ENCODE assay signal across 19 cellular contexts in genomic region chr16:57513371-57514102, GRCh38. TPM values are rescaled to one million over a fixed set of nuclear protein-coding genes. Genes with fewer than 3 reads are reported as not detected.
DNase-seq lines count a peak whose midpoint lies in the region; ATAC-seq, FAIRE-seq and TF ChIP-seq lines count a peak whose summit lies in the region.
"Had no signal": no experiment of that assay in that cellular context is flagged by ENCODE, and none has a peak within 500 bp of the region (broad histone marks: within the 10 kb centered on the region; RNA-seq: fewer than 3 reads in every experiment).

No MANE protein-coding gene starts in this region.

- H3K4me3 ChIP-seq in heart left ventricle (no peak overlapping the region), colonic mucosa (no peak overlapping the region), mucosa of descending colon (no peak overlapping the region)
- H3K4me3 ChIP-seq: coronary artery had no signal

- DNase-seq in Right ventricle myocardium superior (peak; percentile 30), heart left ventricle (no peak), colonic mucosa (peak; percentile 58), mucosa of descending colon (peak; percentile 52 to 71 (median 57)), ureter (ENCODE audit: low spot score) (peak; percentile 70), HTR-8/SVneo (ENCODE audit: insufficient read length, low spot score) (no peak), mucosa of gallbladder (ENCODE audit: low spot score) (no peak)
- DNase-seq: activated CD4-positive, alpha-beta T cell treated with anti-CD3 and anti-CD28 coated beads, Interleukin-2, amount 10 ng/mL, durations not matched to agents 24 days and 14 days; activated naive CD4-positive, alpha-beta T cell treated with anti-CD3 and anti-CD28 coated beads, Interleukin-2, amount 50 U/mL, for 16 hours; CD8-positive, alpha-beta T cell; GF-D8; NCI-H1694 treated with DMSO at 0.1 percent for 48 hours; NCI-H510A; stimulated activated naive CD4-positive, alpha-beta T cell had no signal

- no peaks in the 10 kb centered on the region for H3K27me3 ChIP-seq in heart left ventricle
- no peaks in the 10 kb centered on the region for H3K27me3 ChIP-seq in colonic mucosa

- H3K36me3 ChIP-seq in heart left ventricle = peaks cover 0 to 48% (median 20%) of the 10 kb centered on the region in 9 donors
- no peaks in the 10 kb centered on the region for H3K36me3 ChIP-seq in colonic mucosa
- no peaks in the 10 kb centered on the region for H3K36me3 ChIP-seq in mucosa of descending colon (ENCODE audit: low read depth)

- no peaks in the 10 kb centered on the region for H3K9me3 ChIP-seq in heart left ventricle
- H3K9me3 ChIP-seq in colonic mucosa = no peaks in the 10 kb centered on the region
- H3K9me3 ChIP-seq in mucosa of descending colon = no peaks in the 10 kb centered on the region

- H3K4me1 ChIP-seq in heart left ventricle (peaks cover 0 to 23% (median 7%) of the 10 kb centered on the region in 12 donors), colonic mucosa (no peaks in the 10 kb centered on the region), mucosa of descending colon (ENCODE audit: low read depth) (no peaks in the 10 kb centered on the region)

- intact Hi-C loops in Right ventricle myocardium superior (cut with DNase I) = no loop called here
- intact Hi-C loops in heart left ventricle (cut with DNase I) = loop anchor here in 1 of 10 donors (5.0 kb wide), 1 partner anchor 36 kb away; no protein-coding TSS in a partner anchor
- intact Hi-C loops in colonic mucosa (cut with DNase I) = no loop called here
- intact Hi-C loops in mucosa of descending colon (cut with DNase I, micrococcal nuclease) = no loop called here

- no peak for TF ChIP-seq POLR2A in heart left ventricle (IDR thresholded peaks at IDR 0.05)

- no peak overlapping the region for H3K9ac ChIP-seq in colonic mucosa (ENCODE audit: low read depth in 2 of 2, low read length in 2 of 2)

- WGBS in heart left ventricle, 4 donors = 84 to 89% (median 86%) methylated on average over 14 of the region's 14 CpGs

- H3K27ac ChIP-seq in heart left ventricle (peak overlapping the region in 1 of 12 donors; percentile 17), colonic mucosa (peak overlapping the region; percentile 33)
- H3K27ac ChIP-seq: coronary artery, epithelial cell of prostate had no signal

- FAIRE-seq in HTR-8/SVneo (lab: Jason Lieb, UNC) = no peak
- FAIRE-seq: H54 had no signal

- TF ChIP-seq CTCF in heart left ventricle (IDR thresholded peaks at IDR 0.05) (no peak), colonic mucosa (IDR thresholded peaks at IDR 0.05) (no peak), mucosa of descending colon (IDR thresholded peaks at IDR 0.05) (no peak)

- no peak for ATAC-seq in Right ventricle myocardium superior (ENCODE audit: poor library complexity)
- ATAC-seq in heart left ventricle = no peak
- ATAC-seq in mucosa of descending colon = peak; percentile 80
- ATAC-seq in GM18867 (IDR thresholded peaks at IDR 0.05; ENCODE audit: unreplicated experiment) = no peak
- ATAC-seq: CD8-positive, alpha-beta T cell had no signal

RNA-seq across cellular contexts. Expression of gene CCDC102A, which starts 22.8 kb away (rescaled TPM):
- total RNA-seq in Right ventricle myocardium superior = 10.5 TPM
- total RNA-seq in heart left ventricle = 10 to 100 TPM in 2 of 9 donors, 1 to 10 TPM in 7; 3.3 to 17.0 (median 6.8) TPM
- 1 to 10 TPM; 4.4 to 8.1 TPM for polyA plus RNA-seq in heart left ventricle
- 1 to 10 TPM; 1.9 to 2.5 TPM for total RNA-seq in colonic mucosa
- total RNA-seq in mucosa of descending colon = 10 to 100 TPM in 1 of 3 donors, 1 to 10 TPM in 2; 1.2 to 16.2 (median 2.5) TPM
- 4.6 TPM for total RNA-seq in ureter
- total RNA-seq in mucosa of gallbladder = 10.2 TPM

RNA-seq across cellular contexts. Expression of gene DOK4, which starts 27.2 kb away (rescaled TPM):
- total RNA-seq in Right ventricle myocardium superior = 7.5 TPM
- total RNA-seq in heart left ventricle = 10 to 100 TPM in 3 of 9 donors, 1 to 10 TPM in 6; 6.4 to 14.8 (median 7.9) TPM
- 1 to 10 TPM; 5.9 to 6.7 TPM for polyA plus RNA-seq in heart left ventricle
- 100 to 1,000 TPM; 121 to 141 TPM for total RNA-seq in colonic mucosa
- 100 to 1,000 TPM in 2 of 3 donors, 10 to 100 TPM in 1; 68.4 to 143 (median 101) TPM for total RNA-seq in mucosa of descending colon
- 12.5 TPM for total RNA-seq in ureter
- total RNA-seq in mucosa of gallbladder = 123 TPM

RNA-seq across cellular contexts. Expression of gene ADGRG5, which starts 28.9 kb away (rescaled TPM):
- total RNA-seq in Right ventricle myocardium superior (0.05 TPM), heart left ventricle (1 to 10 TPM in 1 of 9 donors, under 1 TPM in 3, not detected in 5; 0.07 to 1.4 (median 0.11) TPM), colonic mucosa (1 to 10 TPM; 1.4 to 3.0 TPM), mucosa of descending colon (1 to 10 TPM in 2 of 3 donors, under 1 TPM in 1; 0.51 to 1.6 (median 1.1) TPM), ureter (0.75 TPM), mucosa of gallbladder (3.7 TPM)
- under 1 TPM in 1 of 2 donors, not detected in 1; 0.04 TPM for polyA plus RNA-seq in heart left ventricle
- total RNA-seq: SK-MEL-5 had no signal

RNA-seq across cellular contexts. Expression of gene POLR2C, which starts 51.1 kb away (rescaled TPM):
- total RNA-seq in Right ventricle myocardium superior (37.9 TPM), heart left ventricle (10 to 100 TPM; 37.4 to 99.8 (median 48.7) TPM), colonic mucosa (10 to 100 TPM; 55.7 to 56.0 TPM), mucosa of descending colon (10 to 100 TPM; 50.0 to 51.3 (median 51.0) TPM), ureter (57.3 TPM), mucosa of gallbladder (65.7 TPM)
- 10 to 100 TPM; 19.9 to 69.4 TPM for polyA plus RNA-seq in heart left ventricle

Comparison
In these comparisons a context has a peak if more than half of its experiments do, and no peak if none do; other contexts are left out.
1. DNase-seq: peak in Right ventricle myocardium superior (single experiment), colonic mucosa (single experiment), mucosa of descending colon (3 of 3) and ureter (single experiment); none in heart left ventricle (0 of 5), HTR-8/SVneo (single experiment) and mucosa of gallbladder (single experiment).